Comparison of ENCODE assay signal across 1 cellular context in the genomic region with DNA sequence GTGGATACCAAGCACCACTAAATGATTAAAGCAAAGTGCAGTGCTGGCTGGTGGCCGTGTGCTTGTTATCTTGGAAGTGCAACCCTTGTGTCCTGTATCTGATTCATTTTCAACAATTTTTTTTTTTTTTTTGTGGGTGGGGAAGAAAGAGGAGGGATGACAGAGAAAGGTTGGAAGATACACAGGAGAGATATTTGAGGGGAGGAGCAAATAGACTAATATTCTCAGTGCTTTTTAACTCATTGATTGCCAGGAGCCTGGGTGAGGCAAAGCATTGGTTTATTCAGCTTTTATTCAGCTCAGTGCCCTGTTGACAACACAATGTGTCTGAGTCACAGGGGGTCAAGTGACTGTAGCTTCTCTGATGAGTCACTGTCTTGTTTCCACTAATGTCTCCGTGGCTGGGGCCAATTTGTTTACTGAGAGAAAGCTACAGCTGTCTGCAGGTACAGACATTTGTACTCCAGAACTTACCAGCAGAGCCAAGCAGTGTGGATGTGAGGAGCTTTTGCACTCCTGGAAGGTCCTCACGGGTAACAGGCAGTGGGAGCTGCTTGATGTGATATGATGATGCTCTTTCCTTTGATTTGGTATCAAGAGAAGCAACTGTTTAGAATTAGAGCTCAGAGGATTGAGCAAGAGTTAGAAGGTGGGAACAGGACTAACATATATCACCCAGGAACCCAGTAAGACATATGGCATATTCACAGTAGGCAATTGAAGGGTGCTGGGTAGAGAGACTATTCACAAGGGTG.
A peak's percentile ranks its signal among the peaks of the same experiment; 100 is the strongest.
TF ChIP-seq lines count a peak whose summit lies in the region.

No MANE protein-coding gene starts in this region.

TF ChIP-seq in K562, 482 proteins besides CTCF, POLR2A, EP300 and RAD21 (continued from another document):
- TF ChIP-seq, protein P1, sequence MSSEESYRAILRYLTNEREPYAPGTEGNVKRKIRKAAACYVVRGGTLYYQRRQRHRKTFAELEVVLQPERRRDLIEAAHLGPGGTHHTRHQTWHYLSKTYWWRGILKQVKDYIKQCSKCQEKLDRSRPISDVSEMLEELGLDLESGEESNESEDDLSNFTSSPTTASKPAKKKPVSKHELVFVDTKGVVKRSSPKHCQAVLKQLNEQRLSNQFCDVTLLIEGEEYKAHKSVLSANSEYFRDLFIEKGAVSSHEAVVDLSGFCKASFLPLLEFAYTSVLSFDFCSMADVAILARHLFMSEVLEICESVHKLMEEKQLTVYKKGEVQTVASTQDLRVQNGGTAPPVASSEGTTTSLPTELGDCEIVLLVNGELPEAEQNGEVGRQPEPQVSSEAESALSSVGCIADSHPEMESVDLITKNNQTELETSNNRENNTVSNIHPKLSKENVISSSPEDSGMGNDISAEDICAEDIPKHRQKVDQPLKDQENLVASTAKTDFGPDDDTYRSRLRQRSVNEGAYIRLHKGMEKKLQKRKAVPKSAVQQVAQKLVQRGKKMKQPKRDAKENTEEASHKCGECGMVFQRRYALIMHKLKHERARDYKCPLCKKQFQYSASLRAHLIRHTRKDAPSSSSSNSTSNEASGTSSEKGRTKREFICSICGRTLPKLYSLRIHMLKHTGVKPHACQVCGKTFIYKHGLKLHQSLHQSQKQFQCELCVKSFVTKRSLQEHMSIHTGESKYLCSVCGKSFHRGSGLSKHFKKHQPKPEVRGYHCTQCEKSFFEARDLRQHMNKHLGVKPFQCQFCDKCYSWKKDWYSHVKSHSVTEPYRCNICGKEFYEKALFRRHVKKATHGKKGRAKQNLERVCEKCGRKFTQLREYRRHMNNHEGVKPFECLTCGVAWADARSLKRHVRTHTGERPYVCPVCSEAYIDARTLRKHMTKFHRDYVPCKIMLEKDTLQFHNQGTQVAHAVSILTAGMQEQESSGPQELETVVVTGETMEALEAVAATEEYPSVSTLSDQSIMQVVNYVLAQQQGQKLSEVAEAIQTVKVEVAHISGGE (CRISPR knock-in tag; IDR thresholded peaks at IDR 0.05) = peak in 1 of 3 experiments; percentile 19; a peak in 1 of 6 replicates
- TF ChIP-seq, protein P2, sequence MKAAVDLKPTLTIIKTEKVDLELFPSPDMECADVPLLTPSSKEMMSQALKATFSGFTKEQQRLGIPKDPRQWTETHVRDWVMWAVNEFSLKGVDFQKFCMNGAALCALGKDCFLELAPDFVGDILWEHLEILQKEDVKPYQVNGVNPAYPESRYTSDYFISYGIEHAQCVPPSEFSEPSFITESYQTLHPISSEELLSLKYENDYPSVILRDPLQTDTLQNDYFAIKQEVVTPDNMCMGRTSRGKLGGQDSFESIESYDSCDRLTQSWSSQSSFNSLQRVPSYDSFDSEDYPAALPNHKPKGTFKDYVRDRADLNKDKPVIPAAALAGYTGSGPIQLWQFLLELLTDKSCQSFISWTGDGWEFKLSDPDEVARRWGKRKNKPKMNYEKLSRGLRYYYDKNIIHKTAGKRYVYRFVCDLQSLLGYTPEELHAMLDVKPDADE (conservative IDR thresholded peaks at IDR 0.05; ENCODE audit: control insufficient read depth, low read depth, low read length) = no peak
- TF ChIP-seq KDM4B (IDR thresholded peaks at IDR 0.05; ENCODE audit: borderline replicate concordance in 2 of 2, low read depth in 1 of 2) (no peak), JUNB (CRISPR knock-in tag; conservative IDR thresholded peaks at IDR 0.05) (peak; percentile 38; the same call in 1 of the 2 replicates), CXXC5 (CRISPR knock-in tag; IDR thresholded peaks at IDR 0.05) (no peak), ELF1 (tag; IDR thresholded peaks at IDR 0.05) (no peak), PTTG1 (tag; IDR thresholded peaks at IDR 0.05; ENCODE audit: low read depth) (no peak), FOXA3 (CRISPR knock-in tag; conservative IDR thresholded peaks at IDR 0.05 in 1 of 2, IDR thresholded peaks at IDR 0.05 in 1 of 2) (peak; percentile 9 to 72; a peak in 2 of 4 replicates), RBBP5 (IDR thresholded peaks at IDR 0.05; ENCODE audit: borderline replicate concordance, insufficient read depth, low read length, poor library complexity, severe bottlenecking) (no peak), STAT5B (CRISPR knock-in tag; IDR thresholded peaks at IDR 0.05) (no peak), MXI1 (IDR thresholded peaks at IDR 0.05; ENCODE audit: low read depth, low read length) (no peak), ZFP1 (CRISPR knock-in tag; IDR thresholded peaks at IDR 0.05) (0 out of 2 replicates have a peak, but pooled peaks have one; percentile 11)
- TF ChIP-seq, protein P3, sequence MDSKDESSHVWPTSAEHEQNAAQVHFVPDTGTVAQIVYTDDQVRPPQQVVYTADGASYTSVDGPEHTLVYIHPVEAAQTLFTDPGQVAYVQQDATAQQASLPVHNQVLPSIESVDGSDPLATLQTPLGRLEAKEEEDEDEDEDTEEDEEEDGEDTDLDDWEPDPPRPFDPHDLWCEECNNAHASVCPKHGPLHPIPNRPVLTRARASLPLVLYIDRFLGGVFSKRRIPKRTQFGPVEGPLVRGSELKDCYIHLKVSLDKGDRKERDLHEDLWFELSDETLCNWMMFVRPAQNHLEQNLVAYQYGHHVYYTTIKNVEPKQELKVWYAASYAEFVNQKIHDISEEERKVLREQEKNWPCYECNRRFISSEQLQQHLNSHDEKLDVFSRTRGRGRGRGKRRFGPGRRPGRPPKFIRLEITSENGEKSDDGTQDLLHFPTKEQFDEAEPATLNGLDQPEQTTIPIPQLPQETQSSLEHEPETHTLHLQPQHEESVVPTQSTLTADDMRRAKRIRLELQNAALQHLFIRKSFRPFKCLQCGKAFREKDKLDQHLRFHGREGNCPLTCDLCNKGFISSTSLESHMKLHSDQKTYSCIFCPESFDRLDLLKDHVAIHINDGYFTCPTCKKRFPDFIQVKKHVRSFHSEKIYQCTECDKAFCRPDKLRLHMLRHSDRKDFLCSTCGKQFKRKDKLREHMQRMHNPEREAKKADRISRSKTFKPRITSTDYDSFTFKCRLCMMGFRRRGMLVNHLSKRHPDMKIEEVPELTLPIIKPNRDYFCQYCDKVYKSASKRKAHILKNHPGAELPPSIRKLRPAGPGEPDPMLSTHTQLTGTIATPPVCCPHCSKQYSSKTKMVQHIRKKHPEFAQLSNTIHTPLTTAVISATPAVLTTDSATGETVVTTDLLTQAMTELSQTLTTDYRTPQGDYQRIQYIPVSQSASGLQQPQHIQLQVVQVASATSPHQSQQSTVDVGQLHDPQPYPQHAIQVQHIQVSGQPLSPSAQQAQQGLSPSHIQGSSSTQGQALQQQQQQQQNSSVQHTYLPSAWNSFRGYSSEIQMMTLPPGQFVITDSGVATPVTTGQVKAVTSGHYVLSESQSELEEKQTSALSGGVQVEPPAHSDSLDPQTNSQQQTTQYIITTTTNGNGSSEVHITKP (IDR thresholded peaks at IDR 0.05; ENCODE audit: partially characterized antibody) = no peak
- TF ChIP-seq, protein P4, sequence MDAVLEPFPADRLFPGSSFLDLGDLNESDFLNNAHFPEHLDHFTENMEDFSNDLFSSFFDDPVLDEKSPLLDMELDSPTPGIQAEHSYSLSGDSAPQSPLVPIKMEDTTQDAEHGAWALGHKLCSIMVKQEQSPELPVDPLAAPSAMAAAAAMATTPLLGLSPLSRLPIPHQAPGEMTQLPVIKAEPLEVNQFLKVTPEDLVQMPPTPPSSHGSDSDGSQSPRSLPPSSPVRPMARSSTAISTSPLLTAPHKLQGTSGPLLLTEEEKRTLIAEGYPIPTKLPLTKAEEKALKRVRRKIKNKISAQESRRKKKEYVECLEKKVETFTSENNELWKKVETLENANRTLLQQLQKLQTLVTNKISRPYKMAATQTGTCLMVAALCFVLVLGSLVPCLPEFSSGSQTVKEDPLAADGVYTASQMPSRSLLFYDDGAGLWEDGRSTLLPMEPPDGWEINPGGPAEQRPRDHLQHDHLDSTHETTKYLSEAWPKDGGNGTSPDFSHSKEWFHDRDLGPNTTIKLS (IDR thresholded peaks at IDR 0.05; ENCODE audit: borderline replicate concordance, low read depth) = no peak
